ENCODE assay signal across 23 cellular contexts in the genomic region with DNA sequence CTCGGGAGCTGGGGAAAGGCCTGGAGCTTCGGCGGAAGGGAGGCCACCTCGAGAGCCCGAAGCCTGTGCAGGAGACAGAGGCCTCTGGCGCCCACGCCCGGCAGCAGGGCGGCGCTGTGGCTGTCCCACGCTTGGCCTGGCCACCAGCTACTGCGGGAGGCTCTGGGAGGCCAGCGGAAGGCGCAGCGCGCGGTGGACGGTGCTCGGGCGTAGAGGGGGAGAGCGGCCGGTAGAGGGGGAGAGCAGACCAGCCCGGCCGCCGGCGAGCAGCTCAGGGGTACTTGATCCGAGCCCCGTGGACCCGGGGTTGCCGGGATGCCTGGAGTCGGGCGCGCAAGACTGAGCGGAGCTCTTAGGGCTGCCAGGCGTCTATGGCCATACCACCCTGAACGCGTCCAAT. TPM values are rescaled to one million over a fixed set of nuclear protein-coding genes. Genes with fewer than 3 reads are reported as not detected.
DNase-seq lines count a peak whose midpoint lies in the region; ATAC-seq and TF ChIP-seq lines count a peak whose summit lies in the region.
"Had no signal": no experiment of that assay in that cellular context is flagged by ENCODE, and none has a peak within 500 bp of the region (broad histone marks: within the 10 kb centered on the region; RNA-seq: fewer than 3 reads in every experiment).

No MANE protein-coding gene starts in this region.

- TF ChIP-seq CTCF in activated B cell treated with CpG ODN at 0.5 μM for 24 hours (IDR thresholded peaks at IDR 0.05) (no peak), left ventricle myocardium inferior (IDR thresholded peaks at IDR 0.05; ENCODE audit: borderline replicate concordance) (peak; percentile 27), transverse colon (IDR thresholded peaks at IDR 0.05) (no peak)

- intact Hi-C loops in activated B cell treated with CpG ODN at 0.5 μM for 24 hours (cut with micrococcal nuclease) (loop anchor here (5.0 kb wide), 1 partner anchor 226 kb away; no protein-coding TSS in a partner anchor), left ventricle myocardium inferior (cut with micrococcal nuclease) (no loop called here), transverse colon (cut with DNase I; ENCODE audit: low total_unique reads) (no loop called here)

- CTCF ChIA-PET in activated B cell treated with CpG ODN at 0.5 μM for 24 hours (lab: Charles Lee) = no interaction called here

- no peak overlapping the region for H3K27ac Mint-ChIP-seq in activated B cell treated with CpG ODN at 0.5 μM for 24 hours
- H3K27ac Mint-ChIP-seq in stimulated activated effector memory CD8-positive, alpha-beta T cell treated with anti-CD3 and anti-CD28 coated beads, Interleukin-12 subunit alpha, Interleukin-12 subunit beta, amount 100 ng/mL, for 72 hours = no peak overlapping the region
- H3K27ac Mint-ChIP-seq: activated CD4-positive, alpha-beta memory T cell treated with anti-CD3 and anti-CD28 coated beads for 36 hours; CD4-positive, CD25-positive, alpha-beta regulatory T cell had no signal

- WGBS in transverse colon (ENCODE audit: low coverage in 1 of 2), 2 donors = 47% methylated on average over 20 of the region's 37 CpGs; no CpG with 5 or more reads in 1 of the 2 donors

- TF ChIP-seq EP300 in transverse colon (IDR thresholded peaks at IDR 0.05; ENCODE audit: low read depth) = no peak

- H3K4me3 ChIP-seq in left ventricle myocardium inferior = peak overlapping the region; percentile 52
- no peak overlapping the region for H3K4me3 ChIP-seq in transverse colon
- H3K4me3 ChIP-seq: hepatocyte, mucosa of descending colon, uterus had no signal

- H3K36me3 ChIP-seq in left ventricle myocardium inferior (no peaks in the 10 kb centered on the region), transverse colon (no peaks in the 10 kb centered on the region)
- H3K36me3 ChIP-seq: uterus had no signal

- H3K27me3 ChIP-seq in left ventricle myocardium inferior (ENCODE audit: low read depth) (peaks cover 58% of the 10 kb centered on the region), transverse colon (peaks cover 32% of the 10 kb centered on the region)
- H3K27me3 ChIP-seq: hepatocyte, uterus had no signal

- DNase-seq in CD1c-positive myeloid dendritic cell (ENCODE audit: extremely low spot score) (peak; percentile 6), activated B cell treated with CpG ODN at 0.5 μM for 24 hours (no peak), left ventricle myocardium inferior (no peak), NCI-H2107 (lab: John Stamatoyannopoulos, UW) (no peak), transverse colon (no peak)
- DNase-seq in stimulated activated effector memory CD8-positive, alpha-beta T cell treated with anti-CD3 and anti-CD28 coated beads, Interleukin-12 subunit alpha, Interleukin-12 subunit beta, amount 100 ng/mL, for 72 hours (ENCODE audit: low spot score in 2 of 2) = no peak
- DNase-seq in activated CD4-positive, alpha-beta T cell treated with anti-CD3 and anti-CD28 coated beads, Interleukin-2, amount 50 U/mL, for 4 hours = no peak
- DNase-seq: activated CD4-positive, alpha-beta memory T cell treated with anti-CD3 and anti-CD28 coated beads for 36 hours; activated effector memory CD4-positive, alpha-beta T cell treated with Interleukin-2 at 50 U/mL for 16 hours; CD4-positive, CD25-positive, alpha-beta regulatory T cell; DMS 273 treated with DMSO at 0.1 percent for 48 hours; MV-4-11; NCI-H1694 treated with DMSO at 0.1 percent for 48 hours; stimulated activated CD4-positive, alpha-beta T cell treated with anti-CD3 and anti-CD28 coated beads, Interleukin-2, amount 100 ng/mL, for 48 hours; stimulated activated naive CD4-positive, alpha-beta T cell treated with Interleukin-2 at 50 U/mL for 16 hours; T-helper 9 cell; uterus had no signal

- peak overlapping the region; percentile 67 for H3K4me3 Mint-ChIP-seq in activated B cell treated with CpG ODN at 0.5 μM for 24 hours
- peak overlapping the region; percentile 13 for H3K4me3 Mint-ChIP-seq in stimulated activated effector memory CD8-positive, alpha-beta T cell treated with anti-CD3 and anti-CD28 coated beads, Interleukin-12 subunit alpha, Interleukin-12 subunit beta, amount 100 ng/mL, for 72 hours
- H3K4me3 Mint-ChIP-seq: activated CD4-positive, alpha-beta memory T cell treated with anti-CD3 and anti-CD28 coated beads for 36 hours; neural crest cell had no signal

- H3K36me3 Mint-ChIP-seq in activated B cell treated with CpG ODN at 0.5 μM for 24 hours (ENCODE audit: low read depth) = peaks cover 9% of the 10 kb centered on the region
- H3K36me3 Mint-ChIP-seq in stimulated activated effector memory CD8-positive, alpha-beta T cell treated with anti-CD3 and anti-CD28 coated beads, Interleukin-12 subunit alpha, Interleukin-12 subunit beta, amount 100 ng/mL, for 72 hours = peaks cover 9% of the 10 kb centered on the region

- POLR2A ChIA-PET in activated B cell treated with CpG ODN at 0.5 μM for 24 hours (lab: Charles Lee) = interaction anchor here (0.6 kb wide), 1 partner anchor 23 kb away, joined by 6 read pairs; no protein-coding TSS in a partner anchor

- H3K4me1 ChIP-seq in left ventricle myocardium inferior (peaks cover 24% of the 10 kb centered on the region), transverse colon (peaks cover 0 to 7% (median 7%) of the 10 kb centered on the region in 4 donors)

- no peak for TF ChIP-seq POLR2A in transverse colon (IDR thresholded peaks at IDR 0.05)

- in situ Hi-C loops in transverse colon (cut with MboI; ENCODE audit: low pct_ligation_motif_present in 1 of 4, low pct_unique_long_range_greater_than_20kb in 1 of 4, low sequenced_read_pairs in 3 of 4) = no loop called here

- ATAC-seq in activated B cell treated with CpG ODN at 0.5 μM for 24 hours (ENCODE audit: low read depth) = no peak
- ATAC-seq in stimulated activated effector memory CD8-positive, alpha-beta T cell treated with anti-CD3 and anti-CD28 coated beads, Interleukin-12 subunit alpha, Interleukin-12 subunit beta, amount 100 ng/mL, for 72 hours = no peak
- ATAC-seq in GM18502 (IDR thresholded peaks at IDR 0.05; ENCODE audit: poor library complexity, unreplicated experiment) = no peak
- ATAC-seq: foreskin keratinocyte, mucosa of descending colon had no signal

- no peaks in the 10 kb centered on the region for H3K9me3 Mint-ChIP-seq in activated B cell treated with CpG ODN at 0.5 μM for 24 hours
- peaks cover 4% of the 10 kb centered on the region for H3K9me3 Mint-ChIP-seq in stimulated activated effector memory CD8-positive, alpha-beta T cell treated with anti-CD3 and anti-CD28 coated beads, Interleukin-12 subunit alpha, Interleukin-12 subunit beta, amount 100 ng/mL, for 72 hours
- H3K9me3 Mint-ChIP-seq: activated CD4-positive, alpha-beta memory T cell treated with anti-CD3 and anti-CD28 coated beads for 36 hours had no signal

- H3K9me3 ChIP-seq in left ventricle myocardium inferior (replicated peaks) (no peaks in the 10 kb centered on the region), transverse colon (no peaks in the 10 kb centered on the region)
- H3K9me3 ChIP-seq: mucosa of descending colon, uterus had no signal

- H3K27ac ChIP-seq in left ventricle myocardium inferior (replicated peaks) = no peak overlapping the region
- H3K27ac ChIP-seq in transverse colon = no peak overlapping the region
- H3K27ac ChIP-seq: foreskin keratinocyte, hepatocyte, KMS-11, uterus had no signal

- H3K4me1 Mint-ChIP-seq in activated B cell treated with CpG ODN at 0.5 μM for 24 hours = peaks cover 34% of the 10 kb centered on the region
- peaks cover 40% of the 10 kb centered on the region for H3K4me1 Mint-ChIP-seq in stimulated activated effector memory CD8-positive, alpha-beta T cell treated with anti-CD3 and anti-CD28 coated beads, Interleukin-12 subunit alpha, Interleukin-12 subunit beta, amount 100 ng/mL, for 72 hours

- peaks cover 8% of the 10 kb centered on the region for H3K27me3 Mint-ChIP-seq in activated B cell treated with CpG ODN at 0.5 μM for 24 hours

RNA-seq across cellular contexts. Expression of a gene that starts 2.5 kb away (rescaled TPM):
- total RNA-seq in activated B cell treated with CpG ODN at 0.5 μM for 24 hours = 15.4 and 20.3 TPM in 2 replicates
- 2.3 TPM for total RNA-seq in left ventricle myocardium inferior
- total RNA-seq in transverse colon = 10 to 100 TPM in 3 of 4 donors, 1 to 10 TPM in 1; 5.2 to 80.2 (median 14.7) TPM
